In the genomic region with DNA sequence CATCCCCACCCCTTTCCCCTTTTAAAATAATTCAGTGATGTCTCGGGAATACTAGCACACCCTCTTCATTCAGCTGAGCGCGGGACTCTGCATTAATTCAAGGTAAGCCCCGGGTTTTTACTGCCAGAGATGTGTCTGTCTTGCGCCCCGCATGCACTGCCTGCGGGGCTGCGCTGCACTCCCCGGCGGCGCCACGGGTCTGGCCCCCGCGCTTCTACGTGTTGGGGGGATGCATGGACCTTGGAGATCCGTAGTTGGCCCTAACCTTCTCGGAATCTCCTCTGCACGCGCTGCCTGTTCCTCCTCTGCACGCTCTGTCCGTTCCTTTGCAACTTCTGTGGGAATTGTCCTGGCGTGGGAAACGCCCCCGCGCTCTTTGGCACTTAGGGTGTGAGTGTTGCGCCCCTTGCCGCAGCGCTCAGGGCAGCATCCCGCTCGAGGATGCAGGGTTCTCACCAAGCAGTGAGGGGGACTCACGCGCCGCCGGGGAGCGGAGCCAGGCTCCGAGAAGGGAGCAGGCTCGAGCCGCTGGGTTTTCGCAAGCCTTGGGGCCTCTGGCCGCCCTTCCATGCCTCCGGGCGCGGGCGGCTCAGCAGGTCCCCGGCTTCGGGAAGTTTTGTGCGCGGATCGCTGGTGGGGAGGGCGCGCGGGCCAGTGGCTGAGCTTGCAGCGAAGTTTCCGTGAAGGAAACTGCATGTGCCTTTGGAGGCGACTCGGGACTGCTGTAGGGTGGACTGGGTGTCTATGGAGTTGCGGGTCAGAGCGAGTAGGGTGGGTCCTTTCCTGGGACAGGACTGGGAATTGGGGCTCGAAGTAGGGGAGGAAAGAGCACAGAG, we compare ENCODE assay signal across 11 cellular contexts.
DNase-seq lines count a peak whose midpoint lies in the region; ATAC-seq and TF ChIP-seq lines count a peak whose summit lies in the region.
"Had no signal": no experiment of that assay in that cellular context is flagged by ENCODE, and none has a peak within 500 bp of the region (broad histone marks: within the 10 kb centered on the region; RNA-seq: fewer than 3 reads in every experiment).

No MANE protein-coding gene starts in this region.

- no peak overlapping the region for H3K4ac ChIP-seq in mesendoderm (ENCODE audit: low read depth, low read length)

- no TSS peak for BruUV-seq in Calu3 (replicated peaks; lab: Mats Ljungman, UMichigan)
- no TSS peak for BruUV-seq in Caco-2 (replicated peaks; lab: Mats Ljungman, UMichigan)
- BruUV-seq in PC-3 (replicated peaks; lab: Mats Ljungman, UMichigan): no TSS peak

- no peak overlapping the region for H3K27ac ChIP-seq in mesendoderm (ENCODE audit: low read depth, low read length)
- no peak overlapping the region for H3K27ac ChIP-seq in PC-3 (ENCODE audit: low read length)
- H3K27ac ChIP-seq: thoracic aorta had no signal

- no peaks in the 10 kb centered on the region for H3K4me1 ChIP-seq in mesendoderm (ENCODE audit: control insufficient read depth, low read depth, low read length)
- H3K4me1 ChIP-seq in Caco-2: no peaks in the 10 kb centered on the region
- H3K4me1 ChIP-seq in PC-3 (ENCODE audit: insufficient read depth, low read length): peaks cover 3% of the 10 kb centered on the region; the same call in 1 of the 2 replicates

- no peak overlapping the region for H2AK5ac ChIP-seq in mesendoderm (ENCODE audit: low read length)

- intact Hi-C loops in Calu3 (cut with micrococcal nuclease; ENCODE audit: unreplicated experiment): loop anchor here (10.0 kb wide), 1 partner anchor 107 kb away; no protein-coding TSS in a partner anchor
- intact Hi-C loops in Caco-2 (cut with micrococcal nuclease; ENCODE audit: unreplicated experiment): no loop called here
- intact Hi-C loops in posterior vena cava (cut with DNase I): no loop called here
- intact Hi-C loops in PC-3 (cut with micrococcal nuclease): no loop called here

- peak; percentile 27 for ATAC-seq in activated naive CD8-positive, alpha-beta T cell treated with anti-CD3 and anti-CD28 coated beads, Interleukin-2, amount 50 U/mL, for 24 hours
- no peak for ATAC-seq in GM19455 (IDR thresholded peaks at IDR 0.05; ENCODE audit: unreplicated experiment)
- no peak for ATAC-seq in PC-3

- H3K56ac ChIP-seq in mesendoderm (ENCODE audit: low read length): no peak overlapping the region

- no peaks in the 10 kb centered on the region for H3K79me2 ChIP-seq in mesendoderm (ENCODE audit: control insufficient read depth, insufficient read depth, low read length)
- H3K79me2 ChIP-seq in PC-3 (ENCODE audit: low read length): no peaks in the 10 kb centered on the region

- H3K4me3 Mint-ChIP-seq in Calu3 (ENCODE audit: low read depth, unreplicated experiment): peak overlapping the region; percentile 3
- H3K4me3 Mint-ChIP-seq in activated naive CD8-positive, alpha-beta T cell treated with anti-CD3 and anti-CD28 coated beads, Interleukin-2, amount 50 U/mL, for 24 hours: peak overlapping the region; percentile 69
- no peak overlapping the region for H3K4me3 Mint-ChIP-seq in Caco-2 (ENCODE audit: unreplicated experiment)

- no peaks in the 10 kb centered on the region for H3K36me3 ChIP-seq in mesendoderm (ENCODE audit: control insufficient read depth, insufficient read depth, low read length)
- H3K36me3 ChIP-seq in Caco-2 (ENCODE audit: control insufficient read depth, insufficient read depth, low read length): no peaks in the 10 kb centered on the region
- H3K36me3 ChIP-seq in PC-3 (ENCODE audit: low read depth, low read length): no peaks in the 10 kb centered on the region
- H3K36me3 ChIP-seq: thoracic aorta had no signal

- peak overlapping the region; percentile 66 for H3K4me2 ChIP-seq in mesendoderm (ENCODE audit: low read length)
- no peak overlapping the region for H3K4me2 ChIP-seq in PC-3 (ENCODE audit: low read length)

- H3K23ac ChIP-seq in mesendoderm (ENCODE audit: low read length): no peak overlapping the region

- H3K27ac Mint-ChIP-seq in Calu3 (ENCODE audit: unreplicated experiment): no peak overlapping the region
- H3K27ac Mint-ChIP-seq in activated naive CD8-positive, alpha-beta T cell treated with anti-CD3 and anti-CD28 coated beads, Interleukin-2, amount 50 U/mL, for 24 hours: no peak overlapping the region
- no peak overlapping the region for H3K27ac Mint-ChIP-seq in Caco-2 (ENCODE audit: unreplicated experiment)

- no peak overlapping the region for H2BK120ac ChIP-seq in mesendoderm (ENCODE audit: low read depth, low read length)

- no peaks in the 10 kb centered on the region for H4K20me1 ChIP-seq in PC-3 (ENCODE audit: low read length)

- no peaks in the 10 kb centered on the region for H3F3A ChIP-seq in PC-3 (ENCODE audit: low read length, unreplicated experiment)

- H3K18ac ChIP-seq in mesendoderm (ENCODE audit: low read length): no peak overlapping the region

- no CpG with 5 or more reads among the region's 59 CpGs for WGBS in mesendoderm (ENCODE audit: extremely low coverage, insufficient coverage, low lambda C conversion rate)

- H2BK15ac ChIP-seq in mesendoderm (replicated peaks; ENCODE audit: low read depth): no peak overlapping the region

- TF ChIP-seq CTCF in Calu3 (IDR thresholded peaks at IDR 0.05; ENCODE audit: unreplicated experiment) (no peak), Caco-2 (IDR thresholded peaks at IDR 0.05; ENCODE audit: insufficient read depth in 1 of 2, low read depth in 1 of 2, low read length in 1 of 2, severe bottlenecking in 1 of 2, unreplicated experiment in 1 of 2) (no peak), PC-3 (conservative IDR thresholded peaks at IDR 0.05; ENCODE audit: low read depth, low read length) (no peak)

- DNase-seq in Calu3: no peak
- peak; percentile 33 for DNase-seq in HEK293T (ENCODE audit: extremely low spot score)
- DNase-seq in activated naive CD8-positive, alpha-beta T cell treated with anti-CD3 and anti-CD28 coated beads, Interleukin-2, amount 50 U/mL, for 24 hours: peak; percentile 12
- DNase-seq in mesendoderm: peak; percentile 51
- no peak for DNase-seq in Caco-2
- no peak for DNase-seq in posterior vena cava (ENCODE audit: low spot score)
- no peak for DNase-seq in PC-3
- DNase-seq: GDM1, Kasumi-1 had no signal

- no peak overlapping the region for H2BK5ac ChIP-seq in mesendoderm (ENCODE audit: low read length)

- no peak overlapping the region for H4K5ac ChIP-seq in mesendoderm (ENCODE audit: low read length)

- no peaks in the 10 kb centered on the region for H3K9me2 ChIP-seq in PC-3 (replicated peaks; ENCODE audit: low read length)

- no peak overlapping the region for H2AFZ ChIP-seq in PC-3 (ENCODE audit: low read length)

- no peaks in the 10 kb centered on the region for H3K9me3 Mint-ChIP-seq in Calu3 (ENCODE audit: low read depth, unreplicated experiment)
- no peaks in the 10 kb centered on the region for H3K9me3 Mint-ChIP-seq in activated naive CD8-positive, alpha-beta T cell treated with anti-CD3 and anti-CD28 coated beads, Interleukin-2, amount 50 U/mL, for 24 hours
- no peaks in the 10 kb centered on the region for H3K9me3 Mint-ChIP-seq in Caco-2 (ENCODE audit: unreplicated experiment)

- no peak overlapping the region for H3K9ac ChIP-seq in mesendoderm (ENCODE audit: low read length)
- H3K9ac ChIP-seq in PC-3 (ENCODE audit: low read length): no peak overlapping the region

- H3K36me3 Mint-ChIP-seq in Calu3 (ENCODE audit: insufficient read depth, unreplicated experiment) (no peaks in the 10 kb centered on the region), Caco-2 (ENCODE audit: insufficient read depth, unreplicated experiment) (no peaks in the 10 kb centered on the region)
- H3K36me3 Mint-ChIP-seq in activated naive CD8-positive, alpha-beta T cell treated with anti-CD3 and anti-CD28 coated beads, Interleukin-2, amount 50 U/mL, for 24 hours (ENCODE audit: low read depth): no peaks in the 10 kb centered on the region

- H3K9me3 ChIP-seq in Caco-2: no peaks in the 10 kb centered on the region
- no peaks in the 10 kb centered on the region for H3K9me3 ChIP-seq in PC-3 (ENCODE audit: low read length)
- H3K9me3 ChIP-seq: thoracic aorta had no signal

- H3K27me3 ChIP-seq in mesendoderm (ENCODE audit: insufficient read depth, low read length, poor library complexity) (peaks cover 40% of the 10 kb centered on the region), Caco-2 (replicated peaks; ENCODE audit: control insufficient read depth, insufficient read depth, low read length) (peaks cover 1% of the 10 kb centered on the region; the same call in 1 of the 2 replicates), PC-3 (ENCODE audit: low read length) (peaks cover 69% of the 10 kb centered on the region)

- H3K4me3 ChIP-seq in mesendoderm (ENCODE audit: low read length) (peak overlapping the region; percentile 6), Caco-2 (ENCODE audit: low read depth, low read length) (no peak overlapping the region), PC-3 (ENCODE audit: low read length) (no peak overlapping the region)
- H3K4me3 ChIP-seq: thoracic aorta had no signal

- POLR2A ChIA-PET in HEK293T (lab: Yijun Ruan, JAX) (no interaction called here), Caco-2 (lab: Charles Lee) (no interaction called here), PC-3 (lab: Charles Lee; ENCODE audit: unreplicated experiment) (no interaction called here)

- no peak overlapping the region for H4K8ac ChIP-seq in mesendoderm (ENCODE audit: low read depth, low read length)

- CTCF ChIA-PET in Calu3 (lab: Charles Lee) (no interaction called here), HEK293T (lab: Yijun Ruan, JAX) (no interaction called here), Caco-2 (lab: Charles Lee) (no interaction called here), PC-3 (lab: Charles Lee) (no interaction called here)

- H3K27me3 Mint-ChIP-seq in Calu3 (ENCODE audit: unreplicated experiment): peaks cover 73% of the 10 kb centered on the region
- peaks cover 52% of the 10 kb centered on the region for H3K27me3 Mint-ChIP-seq in activated naive CD8-positive, alpha-beta T cell treated with anti-CD3 and anti-CD28 coated beads, Interleukin-2, amount 50 U/mL, for 24 hours
- H3K27me3 Mint-ChIP-seq in Caco-2 (ENCODE audit: insufficient read depth, unreplicated experiment): peaks cover 25% of the 10 kb centered on the region

- peaks cover 8% of the 10 kb centered on the region for H3K4me1 Mint-ChIP-seq in Calu3 (ENCODE audit: low read depth, unreplicated experiment)
- H3K4me1 Mint-ChIP-seq in activated naive CD8-positive, alpha-beta T cell treated with anti-CD3 and anti-CD28 coated beads, Interleukin-2, amount 50 U/mL, for 24 hours: peaks cover 23% of the 10 kb centered on the region
- H3K4me1 Mint-ChIP-seq in Caco-2 (ENCODE audit: low read depth, unreplicated experiment): no peaks in the 10 kb centered on the region

- H3K79me1 ChIP-seq in mesendoderm (ENCODE audit: low read length): no peaks in the 10 kb centered on the region

TF ChIP-seq in HEK293T, 16 proteins besides CTCF, POLR2A, EP300 and RAD21 (continues in another document):
- TF ChIP-seq LEF1 (IDR thresholded peaks at IDR 0.05; ENCODE audit: borderline replicate concordance) (no peak), BHLHE40 (IDR thresholded peaks at IDR 0.05; ENCODE audit: borderline replicate concordance) (no peak), FOXA1 (IDR thresholded peaks at IDR 0.05) (no peak), ELF4 (IDR thresholded peaks at IDR 0.05) (no peak), TARDBP (IDR thresholded peaks at IDR 0.05) (no peak), FOXK2 (IDR thresholded peaks at IDR 0.05) (no peak), NFRKB (IDR thresholded peaks at IDR 0.05) (no peak), ZNF384 (IDR thresholded peaks at IDR 0.05) (no peak), ARNT (IDR thresholded peaks at IDR 0.05) (no peak)

Comparison
In these comparisons a context has a peak if more than half of its experiments do, and no peak if none do; other contexts are left out.
1. DNase-seq: peak in HEK293T (single experiment), activated naive CD8-positive, alpha-beta T cell treated with anti-CD3 and anti-CD28 coated beads, Interleukin-2, amount 50 U/mL, for 24 hours (single experiment) and mesendoderm (single experiment); none in Calu3 (single experiment), Caco-2 (0 of 2), posterior vena cava (single experiment) and PC-3 (single experiment).